ENCODE assay signal across 13 cellular contexts in genomic region chr13:98446234-98446621, GRCh38.
DNase-seq lines count a peak whose midpoint lies in the region; ATAC-seq and TF ChIP-seq lines count a peak whose summit lies in the region.
"Had no signal": no experiment of that assay in that cellular context is flagged by ENCODE, and none has a peak within 500 bp of the region (broad histone marks: within the 10 kb centered on the region; RNA-seq: fewer than 3 reads in every experiment).

No MANE protein-coding gene starts in this region.

- peak overlapping the region; percentile 56 for H3K27ac ChIP-seq in Karpas-422 (ENCODE audit: low read length)
- H3K27ac ChIP-seq in endodermal cell (ENCODE audit: low read depth, low read length) = no peak overlapping the region
- H3K27ac ChIP-seq: 22Rv1 had no signal

- H3K9ac ChIP-seq in Karpas-422 (ENCODE audit: low read length) = peak overlapping the region; percentile 46
- no peak overlapping the region for H3K9ac ChIP-seq in endodermal cell (ENCODE audit: extremely low read depth, low read length, poor library complexity, severe bottlenecking)

- DNase-seq in T-helper 1 cell (no peak), Karpas-422 (no peak), endodermal cell (no peak), medulla oblongata (ENCODE audit: extremely low spot score) (no peak), amygdala (lab: John Stamatoyannopoulos, UW) (no peak), NCI-H345 (lab: John Stamatoyannopoulos, UW) (no peak)
- DNase-seq: effector CD4-positive, alpha-beta T cell; naive B cell; NCI-H1930; substantia nigra had no signal

- peak overlapping the region; percentile 28 for H3K4me2 ChIP-seq in Karpas-422 (ENCODE audit: low read depth, low read length, poor library complexity, severe bottlenecking)

- H3K36me3 ChIP-seq in Karpas-422 (ENCODE audit: insufficient read depth, low read length) = no peaks in the 10 kb centered on the region
- H3K36me3 ChIP-seq in endodermal cell (ENCODE audit: control insufficient read depth, insufficient read depth, low read length) = peaks cover 83% of the 10 kb centered on the region

- H3K4me3 ChIP-seq in Karpas-422 (ENCODE audit: low read length) = no peak overlapping the region
- H3K4me3 ChIP-seq in endodermal cell (ENCODE audit: low read length) = no peak overlapping the region

- no peaks in the 10 kb centered on the region for H3K79me2 ChIP-seq in Karpas-422 (ENCODE audit: low read length)

- peaks cover 10% of the 10 kb centered on the region; the same call in 1 of the 2 replicates for H4K20me1 ChIP-seq in Karpas-422 (ENCODE audit: insufficient read depth, low read depth, low read length)

- no peak for TF ChIP-seq CTCF in endodermal cell (conservative IDR thresholded peaks at IDR 0.05)

- WGBS in endodermal cell (ENCODE audit: insufficient coverage in 1 of 2, insufficient read length in 1 of 2), 2 experiments = 94 to 96% methylated on average over 7 to 11 of the region's 11 CpGs

- no peak overlapping the region for H2AFZ ChIP-seq in Karpas-422 (ENCODE audit: low read length)

- H3K27me3 ChIP-seq in Karpas-422 (ENCODE audit: low read length) = no peaks in the 10 kb centered on the region
- H3K27me3 ChIP-seq in endodermal cell (ENCODE audit: control insufficient read depth, insufficient read depth, low read length, poor library complexity, severe bottlenecking) = no peaks in the 10 kb centered on the region

- H3K9me3 ChIP-seq in Karpas-422 (ENCODE audit: low read length) (no peaks in the 10 kb centered on the region), endodermal cell (ENCODE audit: control insufficient read depth, low read length) (no peaks in the 10 kb centered on the region)

- no peak for ATAC-seq in stimulated activated memory B cell treated with anti-CD40 and anti-IgM and Interleukin-4, amounts not matched to agents 10 μg/mL and 1 μg/mL and 100 μg/mL, for 72 hours

- no peaks in the 10 kb centered on the region for H3K9me3 Mint-ChIP-seq in T-helper 1 cell treated with Interleukin-12 subunit alpha and Interleukin-12 subunit beta and Interleukin-4 antibody, amounts not matched to agents 30 μg/mL and 1 μg/mL, for 36 hours
- H3K9me3 Mint-ChIP-seq in endodermal cell = no peaks in the 10 kb centered on the region
- no peaks in the 10 kb centered on the region for H3K9me3 Mint-ChIP-seq in stimulated activated memory B cell treated with anti-CD40 and anti-IgM and Interleukin-4, amounts not matched to agents 10 μg/mL and 1 μg/mL and 100 μg/mL, for 72 hours
- H3K9me3 Mint-ChIP-seq: naive B cell had no signal

- H3K36me3 Mint-ChIP-seq in T-helper 1 cell treated with Interleukin-12 subunit alpha and Interleukin-12 subunit beta and Interleukin-4 antibody, amounts not matched to agents 30 μg/mL and 1 μg/mL, for 36 hours (ENCODE audit: low read depth) = peaks cover 12% of the 10 kb centered on the region
- H3K36me3 Mint-ChIP-seq in endodermal cell (ENCODE audit: low read depth) = peaks cover 69% of the 10 kb centered on the region
- H3K36me3 Mint-ChIP-seq in stimulated activated memory B cell treated with anti-CD40 and anti-IgM and Interleukin-4, amounts not matched to agents 10 μg/mL and 1 μg/mL and 100 μg/mL, for 72 hours = peaks cover 25% of the 10 kb centered on the region

- no peak overlapping the region for H3K4me3 Mint-ChIP-seq in T-helper 1 cell treated with Interleukin-12 subunit alpha and Interleukin-12 subunit beta and Interleukin-4 antibody, amounts not matched to agents 30 μg/mL and 1 μg/mL, for 36 hours
- no peak overlapping the region for H3K4me3 Mint-ChIP-seq in endodermal cell
- H3K4me3 Mint-ChIP-seq in stimulated activated memory B cell treated with anti-CD40 and anti-IgM and Interleukin-4, amounts not matched to agents 10 μg/mL and 1 μg/mL and 100 μg/mL, for 72 hours = no peak overlapping the region

- H3K4me1 ChIP-seq in Karpas-422 (ENCODE audit: low read length) (peaks cover 27% of the 10 kb centered on the region), endodermal cell (ENCODE audit: control insufficient read depth, insufficient read depth, low read length) (peaks cover 15% of the 10 kb centered on the region)

- H3K9me2 ChIP-seq in Karpas-422 (replicated peaks; ENCODE audit: insufficient read depth, low read length) = no peaks in the 10 kb centered on the region

- peaks cover 11% of the 10 kb centered on the region for H3K4me1 Mint-ChIP-seq in T-helper 1 cell treated with Interleukin-12 subunit alpha and Interleukin-12 subunit beta and Interleukin-4 antibody, amounts not matched to agents 30 μg/mL and 1 μg/mL, for 36 hours (ENCODE audit: low read depth)
- peaks cover 26% of the 10 kb centered on the region for H3K4me1 Mint-ChIP-seq in endodermal cell
- H3K4me1 Mint-ChIP-seq in stimulated activated memory B cell treated with anti-CD40 and anti-IgM and Interleukin-4, amounts not matched to agents 10 μg/mL and 1 μg/mL and 100 μg/mL, for 72 hours = peaks cover 39% of the 10 kb centered on the region

- H3K27ac Mint-ChIP-seq in T-helper 1 cell treated with Interleukin-12 subunit alpha and Interleukin-12 subunit beta and Interleukin-4 antibody, amounts not matched to agents 30 μg/mL and 1 μg/mL, for 36 hours = peak overlapping the region; percentile 45
- peak overlapping the region; percentile 30 for H3K27ac Mint-ChIP-seq in endodermal cell
- peak overlapping the region; percentile 71 for H3K27ac Mint-ChIP-seq in stimulated activated memory B cell treated with anti-CD40 and anti-IgM and Interleukin-4, amounts not matched to agents 10 μg/mL and 1 μg/mL and 100 μg/mL, for 72 hours

- no peaks in the 10 kb centered on the region for H3K27me3 Mint-ChIP-seq in T-helper 1 cell treated with Interleukin-12 subunit alpha and Interleukin-12 subunit beta and Interleukin-4 antibody, amounts not matched to agents 30 μg/mL and 1 μg/mL, for 36 hours (ENCODE audit: low read depth)
- no peaks in the 10 kb centered on the region for H3K27me3 Mint-ChIP-seq in endodermal cell (ENCODE audit: insufficient read depth)
- no peaks in the 10 kb centered on the region for H3K27me3 Mint-ChIP-seq in stimulated activated memory B cell treated with anti-CD40 and anti-IgM and Interleukin-4, amounts not matched to agents 10 μg/mL and 1 μg/mL and 100 μg/mL, for 72 hours
- H3K27me3 Mint-ChIP-seq: naive B cell had no signal
